In genomic region chr15:82183121-82184031, GRCh38 we compare ENCODE assay signal across 15 cellular contexts.
DNase-seq lines count a peak whose midpoint lies in the region; FAIRE-seq and TF ChIP-seq lines count a peak whose summit lies in the region.
"Had no signal": no experiment of that assay in that cellular context is flagged by ENCODE, and none has a peak within 500 bp of the region (broad histone marks: within the 10 kb centered on the region; RNA-seq: fewer than 3 reads in every experiment).

No MANE protein-coding gene starts in this region.

- H3K9me3 Mint-ChIP-seq in astrocyte (ENCODE audit: unreplicated experiment) = no peaks in the 10 kb centered on the region
- H3K9me3 Mint-ChIP-seq: activated CD4-positive, alpha-beta T cell treated with anti-CD3 and anti-CD28 coated beads, Interleukin-2, amount 10 ng/mL, durations not matched to agents 7 days and 5 days; dendritic cell treated with granulocyte-macrophage colony-stimulating factor and Interleukin-4, amounts not matched to agents 40 ng/mL and 50 ng/mL, for 4 days had no signal

- H3K4me2 ChIP-seq in astrocyte (ENCODE audit: low read length) = peak overlapping the region; percentile 39
- peak overlapping the region; percentile 35 for H3K4me2 ChIP-seq in parathyroid adenoma (ENCODE audit: low read length)

- no peak overlapping the region for H3K27ac Mint-ChIP-seq in astrocyte (ENCODE audit: unreplicated experiment)
- H3K27ac Mint-ChIP-seq: activated CD4-positive, alpha-beta T cell treated with anti-CD3 and anti-CD28 coated beads, Interleukin-2, amount 10 ng/mL, durations not matched to agents 7 days and 5 days; dendritic cell treated with granulocyte-macrophage colony-stimulating factor and Interleukin-4, amounts not matched to agents 40 ng/mL and 50 ng/mL, for 4 days had no signal

- H3K79me2 ChIP-seq in astrocyte (ENCODE audit: insufficient read depth, low read length) (no peaks in the 10 kb centered on the region), parathyroid adenoma (no peaks in the 10 kb centered on the region)

- intact Hi-C loops in kidney (cut with DNase I) = no loop called here

- H4K20me1 ChIP-seq in astrocyte (ENCODE audit: insufficient read depth, low read length) = no peaks in the 10 kb centered on the region

- H3K4me3 ChIP-seq in AG09309 (ENCODE audit: control insufficient read depth, low read depth, low read length) (no peak overlapping the region), astrocyte (ENCODE audit: insufficient read depth, low read depth, low read length) (no peak overlapping the region), foreskin fibroblast (ENCODE audit: low read depth in 1 of 2, low read length in 2 of 2) (no peak overlapping the region), parathyroid adenoma (ENCODE audit: low read depth, low read length) (no peak overlapping the region), kidney (ENCODE audit: low read length in 2 of 2) (no peak overlapping the region)
- H3K4me3 ChIP-seq: HAP-1 had no signal

- H3K27me3 ChIP-seq in astrocyte (ENCODE audit: insufficient read depth, low read length) (no peaks in the 10 kb centered on the region), parathyroid adenoma (ENCODE audit: control insufficient read depth, insufficient read depth, low read length) (no peaks in the 10 kb centered on the region)

- H3K4me3 Mint-ChIP-seq in astrocyte (ENCODE audit: unreplicated experiment) = no peak overlapping the region
- H3K4me3 Mint-ChIP-seq: activated CD4-positive, alpha-beta T cell treated with anti-CD3 and anti-CD28 coated beads, Interleukin-2, amount 10 ng/mL, durations not matched to agents 7 days and 5 days; dendritic cell treated with granulocyte-macrophage colony-stimulating factor and Interleukin-4, amounts not matched to agents 40 ng/mL and 50 ng/mL, for 4 days had no signal

- DNase-seq in AG09309 (ENCODE audit: low read depth) (peak; percentile 47), astrocyte (ENCODE audit: low read depth) (peak; percentile 96), foreskin fibroblast (peak; percentile 78 to 90), NCI-H82 (lab: John Stamatoyannopoulos, UW) (no peak), kidney (no peak), cerebellar cortex (ENCODE audit: low spot score) (no peak)
- no peak for DNase-seq in activated CD8-positive, alpha-beta memory T cell treated with anti-CD3 and anti-CD28 coated beads, Interleukin-2, amount 50 U/mL, for 48 hours
- DNase-seq: activated CD4-positive, alpha-beta T cell treated with anti-CD3 and anti-CD28 coated beads, Interleukin-2, amount 10 ng/mL, durations not matched to agents 7 days and 5 days; DND-41; mesendoderm; NCI-H1694 treated with DMSO at 0.1 percent for 48 hours; trophoblast cell had no signal

- H3K9me3 ChIP-seq in astrocyte (ENCODE audit: insufficient read depth, low read depth, low read length) = no peaks in the 10 kb centered on the region
- H3K9me3 ChIP-seq in parathyroid adenoma (ENCODE audit: control insufficient read depth, low read length) = no peaks in the 10 kb centered on the region
- H3K9me3 ChIP-seq in kidney (ENCODE audit: control insufficient read depth in 1 of 2, low read length in 2 of 2) = no peaks in the 10 kb centered on the region
- H3K9me3 ChIP-seq: HAP-1 had no signal

- H3K27ac ChIP-seq in astrocyte (ENCODE audit: low read depth, low read length) = peak overlapping the region; percentile 38
- H3K27ac ChIP-seq in parathyroid adenoma = no peak overlapping the region
- H3K27ac ChIP-seq in kidney (ENCODE audit: low read depth in 2 of 2, low read length in 2 of 2) = no peak overlapping the region

- H3K4me1 ChIP-seq in astrocyte (ENCODE audit: insufficient read depth, low read length) = peaks cover 18% of the 10 kb centered on the region
- H3K4me1 ChIP-seq in parathyroid adenoma = no peaks in the 10 kb centered on the region
- H3K4me1 ChIP-seq in kidney (ENCODE audit: control insufficient read depth in 1 of 2, insufficient read depth in 1 of 2, low read depth in 1 of 2, low read length in 2 of 2) = no peaks in the 10 kb centered on the region

- peak overlapping the region; percentile 28 for H3K9ac ChIP-seq in astrocyte (ENCODE audit: low read length)
- no peak overlapping the region for H3K9ac ChIP-seq in parathyroid adenoma
- no peak overlapping the region for H3K9ac ChIP-seq in kidney (ENCODE audit: low read length in 2 of 2)

- H3K27me3 Mint-ChIP-seq in astrocyte (ENCODE audit: low read depth, unreplicated experiment) = no peaks in the 10 kb centered on the region
- H3K27me3 Mint-ChIP-seq: activated CD4-positive, alpha-beta T cell treated with anti-CD3 and anti-CD28 coated beads, Interleukin-2, amount 10 ng/mL, durations not matched to agents 7 days and 5 days; dendritic cell treated with granulocyte-macrophage colony-stimulating factor and Interleukin-4, amounts not matched to agents 40 ng/mL and 50 ng/mL, for 4 days had no signal

- peaks cover 31% of the 10 kb centered on the region for H3K4me1 Mint-ChIP-seq in astrocyte (ENCODE audit: low read depth, unreplicated experiment)
- H3K4me1 Mint-ChIP-seq: activated CD4-positive, alpha-beta T cell treated with anti-CD3 and anti-CD28 coated beads, Interleukin-2, amount 10 ng/mL, durations not matched to agents 7 days and 5 days had no signal

- no peaks in the 10 kb centered on the region for H3K36me3 Mint-ChIP-seq in astrocyte (ENCODE audit: low read depth, unreplicated experiment)

- H3K36me3 ChIP-seq in astrocyte (ENCODE audit: insufficient read depth, low read length) (no peaks in the 10 kb centered on the region), parathyroid adenoma (ENCODE audit: control insufficient read depth, insufficient read depth, low read length) (no peaks in the 10 kb centered on the region), kidney (ENCODE audit: control insufficient read depth in 1 of 2, insufficient read depth in 2 of 2, low read length in 2 of 2) (no peaks in the 10 kb centered on the region)
- H3K36me3 ChIP-seq: HAP-1 had no signal

- FAIRE-seq in astrocyte (lab: Jason Lieb, UNC) (peak; percentile 9), kidney (lab: Jason Lieb, UNC) (no peak)

- H2AFZ ChIP-seq in astrocyte (ENCODE audit: low read depth, low read length) (no peak overlapping the region), parathyroid adenoma (no peak overlapping the region)

- TF ChIP-seq CTCF in AG09309 (IDR thresholded peaks at IDR 0.05; ENCODE audit: control insufficient read depth, insufficient read depth, low read depth, low read length, missing control alignments) = no peak
- no peak for TF ChIP-seq CTCF in astrocyte (IDR thresholded peaks at IDR 0.05; ENCODE audit: insufficient read depth, low read depth, low read length)
- TF ChIP-seq CTCF in foreskin fibroblast (IDR thresholded peaks at IDR 0.05; ENCODE audit: low read depth, low read length) = no peak
- TF ChIP-seq CTCF in parathyroid adenoma (IDR thresholded peaks at IDR 0.05) = no peak
- no peak for TF ChIP-seq CTCF in kidney (IDR thresholded peaks at IDR 0.05; ENCODE audit: borderline replicate concordance, extremely low read depth, insufficient read depth)

Comparison
In these comparisons a context has a peak if more than half of its experiments do, and no peak if none do; other contexts are left out.
1. DNase-seq: peak in AG09309 (single experiment), astrocyte (single experiment) and foreskin fibroblast (2 of 2); none in NCI-H82 (single experiment), kidney (single experiment), activated CD8-positive, alpha-beta memory T cell treated with anti-CD3 and anti-CD28 coated beads, Interleukin-2, amount 50 U/mL, for 48 hours (single experiment) and cerebellar cortex (single experiment).